9 cellular contexts compared by ENCODE assay signal in the genomic region with DNA sequence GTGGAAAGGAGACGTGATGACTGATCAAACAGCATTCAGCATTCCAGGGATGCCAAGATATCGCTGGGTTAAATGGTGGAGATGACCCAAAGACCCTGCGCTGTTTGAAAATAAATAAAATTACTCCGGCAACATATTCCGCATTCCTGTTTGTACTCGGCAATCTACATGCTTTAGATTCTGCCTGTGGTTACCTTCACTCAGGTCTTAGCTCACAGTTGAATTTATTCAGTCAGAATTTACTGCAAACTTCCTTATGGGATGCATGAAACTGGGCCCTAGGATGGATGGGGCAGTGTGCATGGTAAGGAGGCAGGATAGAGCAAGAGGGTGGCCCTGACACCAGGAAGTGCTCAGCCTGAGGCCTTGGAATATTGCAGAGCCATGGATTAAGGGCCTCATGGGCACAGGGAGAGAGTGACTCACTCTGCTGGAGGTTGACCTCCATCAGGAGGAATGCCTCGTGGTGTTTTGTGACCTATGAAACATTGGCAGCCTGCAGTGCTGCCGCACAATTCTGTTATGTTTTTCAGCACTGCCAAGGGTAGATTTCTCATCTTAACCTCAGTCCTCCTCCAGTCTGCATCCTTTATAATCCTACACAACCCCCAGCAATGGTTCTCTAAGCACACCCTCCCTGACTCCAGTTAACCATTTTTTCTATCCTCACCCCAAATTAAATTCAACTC.
DNase-seq lines count a peak whose midpoint lies in the region; ATAC-seq lines count a peak whose summit lies in the region.
"Had no signal": no experiment of that assay in that cellular context is flagged by ENCODE, and none has a peak within 500 bp of the region (broad histone marks: within the 10 kb centered on the region; RNA-seq: fewer than 3 reads in every experiment).

No MANE protein-coding gene starts in this region.

- no peaks in the 10 kb centered on the region for H3K9me3 ChIP-seq in muscle layer of colon (ENCODE audit: low read length)

- H3K27ac ChIP-seq in muscle layer of colon (ENCODE audit: low read depth, low read length) = peak overlapping the region; percentile 98

- DNase-seq in A172 (ENCODE audit: low spot score) (peak; percentile 97), LoVo (ENCODE audit: low spot score) (peak; percentile 56), ecto neural progenitor cell (ENCODE audit: low spot score) (no peak), germinal center (ENCODE audit: low spot score) (no peak), RPMI8226 (no peak)
- DNase-seq: activated gamma-delta T cell had no signal

- no peaks in the 10 kb centered on the region for H3K36me3 ChIP-seq in muscle layer of colon (ENCODE audit: insufficient read depth, low read length)

- no peak overlapping the region for H3K4me3 ChIP-seq in muscle layer of colon (ENCODE audit: low read depth in 1 of 2, low read length in 2 of 2)

- no peaks in the 10 kb centered on the region for H3K27me3 ChIP-seq in muscle layer of colon (ENCODE audit: control insufficient read depth in 1 of 2, insufficient read depth in 2 of 2, low read length in 2 of 2)

- peaks cover 23% of the 10 kb centered on the region for H3K4me1 ChIP-seq in muscle layer of colon (ENCODE audit: insufficient read depth, low read length)

- peak; percentile 31 for ATAC-seq in esophagus mucosa
- no peak for ATAC-seq in GM21515 (IDR thresholded peaks at IDR 0.05; ENCODE audit: unreplicated experiment)

- H3K9ac ChIP-seq in muscle layer of colon (ENCODE audit: low read length) = peak overlapping the region; percentile 4

Comparison
In these comparisons a context has a peak if more than half of its experiments do, and no peak if none do; other contexts are left out.
1. DNase-seq: peak in A172 (single experiment) and LoVo (single experiment); none in ecto neural progenitor cell (single experiment), germinal center (single experiment) and RPMI8226 (single experiment).